ENCODE assay signal across 18 cellular contexts in genomic region chr7:48708635-48709034, GRCh38.
DNase-seq lines count a peak whose midpoint lies in the region; TF ChIP-seq lines count a peak whose summit lies in the region.
"Had no signal": no experiment of that assay in that cellular context is flagged by ENCODE, and none has a peak within 500 bp of the region (broad histone marks: within the 10 kb centered on the region; RNA-seq: fewer than 3 reads in every experiment).

No MANE protein-coding gene starts in this region.

- DNase-seq in NCI-H446 treated with DMSO at 0.1 percent for 48 hours (lab: John Stamatoyannopoulos, UW) (peak; percentile 4), brain microvascular endothelial cell (no peak), neural progenitor cell (ENCODE audit: low spot score) (peak; percentile 68), NCI-H1930 (lab: John Stamatoyannopoulos, UW) (no peak), kidney glomerular epithelial cell (lab: John Stamatoyannopoulos, UW) (no peak), NCI-H2029 (lab: John Stamatoyannopoulos, UW) (no peak)
- DNase-seq: activated CD4-positive, alpha-beta T cell treated with anti-CD3 and anti-CD28 coated beads, Interleukin-2, amount 10 ng/mL, durations not matched to agents 24 days and 14 days; activated naive CD4-positive, alpha-beta T cell treated with anti-CD3 and anti-CD28 coated beads, Interleukin-2, amount 50 U/mL, for 16 hours; activated T-cell treated with anti-CD3 and anti-CD28 coated beads, Interleukin-2, amount 50 U/mL, for 72 hours; anterior cingulate cortex; DMS79 treated with DMSO at 0.1 percent for 48 hours; left lung; NCI-H1105 treated with DMSO at 0.1 percent for 48 hours; NCI-H2107; OCI-M1 had no signal

- peak overlapping the region; percentile 57 for H3K27ac Mint-ChIP-seq in neural progenitor cell
- H3K27ac Mint-ChIP-seq: activated CD4-positive, alpha-beta T cell treated with anti-CD3 and anti-CD28 coated beads, Interleukin-2, amount 10 ng/mL, durations not matched to agents 24 days and 14 days; activated T-cell treated with anti-CD3 and anti-CD28 coated beads, Interleukin-2, amount 50 U/mL, for 72 hours; T-helper 1 cell treated with Interleukin-12 subunit alpha and Interleukin-12 subunit beta and Interleukin-4 antibody, amounts not matched to agents 30 μg/mL and 1 μg/mL, for 36 hours had no signal

- H3K9me3 Mint-ChIP-seq in neural progenitor cell, result peaks cover 2% of the 10 kb centered on the region
- H3K9me3 Mint-ChIP-seq: activated CD4-positive, alpha-beta T cell treated with anti-CD3 and anti-CD28 coated beads, Interleukin-2, amount 10 ng/mL, durations not matched to agents 24 days and 14 days; T-helper 1 cell treated with Interleukin-12 subunit alpha and Interleukin-12 subunit beta and Interleukin-4 antibody, amounts not matched to agents 30 μg/mL and 1 μg/mL, for 36 hours had no signal

- no peaks in the 10 kb centered on the region for H3K9me3 ChIP-seq in HUES48 (ENCODE audit: control insufficient read depth, insufficient read depth, low read length)
- no peaks in the 10 kb centered on the region for H3K9me3 ChIP-seq in neural progenitor cell (ENCODE audit: low read depth)
- H3K9me3 ChIP-seq: left lung had no signal

- H3K4me3 Mint-ChIP-seq in neural progenitor cell, result no peak overlapping the region
- H3K4me3 Mint-ChIP-seq: activated CD4-positive, alpha-beta T cell treated with anti-CD3 and anti-CD28 coated beads, Interleukin-2, amount 10 ng/mL, durations not matched to agents 24 days and 14 days; activated T-cell treated with anti-CD3 and anti-CD28 coated beads, Interleukin-2, amount 50 U/mL, for 72 hours; central memory CD8-positive, alpha-beta T cell; T-helper 1 cell treated with Interleukin-12 subunit alpha and Interleukin-12 subunit beta and Interleukin-4 antibody, amounts not matched to agents 30 μg/mL and 1 μg/mL, for 36 hours had no signal

- peaks cover 12% of the 10 kb centered on the region for H3F3A ChIP-seq in neural progenitor cell (ENCODE audit: low read depth)

- no peak overlapping the region for H3K9ac ChIP-seq in HUES48 (ENCODE audit: low read depth, low read length)
- no peak overlapping the region for H3K9ac ChIP-seq in neural progenitor cell

- TF ChIP-seq CTCF in brain microvascular endothelial cell (IDR thresholded peaks at IDR 0.05; ENCODE audit: low read depth, low read length, missing control alignments) (peak; percentile 15), neural progenitor cell (IDR thresholded peaks at IDR 0.05) (no peak)

- H2AFZ ChIP-seq in neural progenitor cell (replicated peaks), result no peak overlapping the region

- in situ Hi-C loops in brain microvascular endothelial cell (cut with HindIII; ENCODE audit: low pct_ligation_motif_present, low sequenced_read_pairs), result no loop called here

- peaks cover 2% of the 10 kb centered on the region for H3K27me3 Mint-ChIP-seq in neural progenitor cell (ENCODE audit: insufficient read depth, low read depth)
- H3K27me3 Mint-ChIP-seq: activated CD4-positive, alpha-beta T cell treated with anti-CD3 and anti-CD28 coated beads, Interleukin-2, amount 10 ng/mL, durations not matched to agents 24 days and 14 days; central memory CD8-positive, alpha-beta T cell had no signal

- no peaks in the 10 kb centered on the region for H3K79me2 ChIP-seq in neural progenitor cell (ENCODE audit: low read depth)

- H4K20me1 ChIP-seq in neural progenitor cell (ENCODE audit: low read depth), result no peaks in the 10 kb centered on the region

- H3K4me1 Mint-ChIP-seq in neural progenitor cell, result peaks cover 7% of the 10 kb centered on the region
- H3K4me1 Mint-ChIP-seq: activated CD4-positive, alpha-beta T cell treated with anti-CD3 and anti-CD28 coated beads, Interleukin-2, amount 10 ng/mL, durations not matched to agents 24 days and 14 days; central memory CD8-positive, alpha-beta T cell had no signal

- H3K4me1 ChIP-seq in HUES48 (ENCODE audit: control insufficient read depth, insufficient read depth, low read length) (no peaks in the 10 kb centered on the region), neural progenitor cell (peaks cover 13% of the 10 kb centered on the region)
- H3K4me1 ChIP-seq: left lung had no signal

- peak overlapping the region; percentile 46 for H3K27ac ChIP-seq in HUES48 (ENCODE audit: low read depth, low read length)
- H3K27ac ChIP-seq in brain microvascular endothelial cell, result no peak overlapping the region
- peak overlapping the region; percentile 8 for H3K27ac ChIP-seq in neural progenitor cell
- H3K27ac ChIP-seq: left lung had no signal

- H3K27me3 ChIP-seq in HUES48 (ENCODE audit: control insufficient read depth, insufficient read depth, low read length), result no peaks in the 10 kb centered on the region
- no peaks in the 10 kb centered on the region for H3K27me3 ChIP-seq in brain microvascular endothelial cell (replicated peaks)
- H3K27me3 ChIP-seq in neural progenitor cell, result no peaks in the 10 kb centered on the region
- H3K27me3 ChIP-seq: left lung had no signal

- H3K36me3 ChIP-seq in HUES48 (ENCODE audit: control insufficient read depth, insufficient read depth, low read length) (no peaks in the 10 kb centered on the region), brain microvascular endothelial cell (replicated peaks) (no peaks in the 10 kb centered on the region), neural progenitor cell (no peaks in the 10 kb centered on the region)
- H3K36me3 ChIP-seq: left lung had no signal

- no peak overlapping the region for H3K4me2 ChIP-seq in neural progenitor cell

- no peaks in the 10 kb centered on the region for H3K36me3 Mint-ChIP-seq in neural progenitor cell

- H3K4me3 ChIP-seq in HUES48 (ENCODE audit: low read depth, low read length) (no peak overlapping the region), brain microvascular endothelial cell (ENCODE audit: low read depth, low read length) (no peak overlapping the region), neural progenitor cell (no peak overlapping the region)
- H3K4me3 ChIP-seq: left lung had no signal

Comparison
In these comparisons a context has a peak if more than half of its experiments do, and no peak if none do; other contexts are left out.
1. DNase-seq: peak in NCI-H446 treated with DMSO at 0.1 percent for 48 hours (single experiment) and neural progenitor cell (single experiment); none in brain microvascular endothelial cell (single experiment), NCI-H1930 (0 of 2), kidney glomerular epithelial cell (single experiment) and NCI-H2029 (single experiment).